ENCODE assay signal across 1 cellular context in the genomic region with DNA sequence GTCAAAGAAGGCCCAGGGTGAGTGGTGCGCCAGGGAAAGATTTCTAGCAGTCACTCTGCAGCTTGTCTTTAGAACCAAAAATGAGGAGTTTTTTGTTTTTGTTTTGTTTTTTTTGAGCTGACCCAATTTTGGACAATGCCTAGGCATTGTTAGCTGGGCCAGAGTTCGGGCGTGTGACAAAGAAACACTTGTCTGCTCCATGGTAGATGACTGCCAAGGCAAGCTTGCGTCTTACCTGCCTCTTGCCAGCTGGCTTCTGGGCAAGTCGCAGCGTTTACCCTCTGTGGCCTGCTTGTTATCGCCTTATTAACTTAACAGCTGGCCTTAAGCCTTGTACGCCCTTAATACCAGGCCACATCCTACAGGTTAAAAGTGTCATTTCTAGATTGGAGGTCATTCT.
TF ChIP-seq lines count a peak whose summit lies in the region.

No MANE protein-coding gene starts in this region.

TF ChIP-seq in SK-N-SH, 30 proteins besides CTCF, POLR2A, EP300 and RAD21 (continued from another document):
- TF ChIP-seq MXI1 (IDR thresholded peaks at IDR 0.05; ENCODE audit: low read depth, low read length) (no peak), NFIC (IDR thresholded peaks at IDR 0.05; ENCODE audit: borderline replicate concordance) (no peak), GATA2 (CRISPR knock-in tag; IDR thresholded peaks at IDR 0.05) (no peak)
